11 cellular contexts compared by ENCODE assay signal in genomic region chr4:15182600-15183222, GRCh38.
A peak's percentile ranks its signal among the peaks of the same experiment; 100 is the strongest.
DNase-seq lines count a peak whose midpoint lies in the region; ATAC-seq and TF ChIP-seq lines count a peak whose summit lies in the region.
"Had no signal": no experiment of that assay in that cellular context is flagged by ENCODE, and none has a peak within 500 bp of the region (broad histone marks: within the 10 kb centered on the region; RNA-seq: fewer than 3 reads in every experiment).

No MANE protein-coding gene starts in this region.

- no peak overlapping the region for H3K27ac Mint-ChIP-seq in activated naive CD4-positive, alpha-beta T cell treated with anti-CD3 and anti-CD28 coated beads, Interleukin-2, amount 10 ng/mL, durations not matched to agents 7 days and 5 days
- peak overlapping the region; percentile 21 for H3K27ac Mint-ChIP-seq in stimulated activated memory B cell treated with anti-CD40 and anti-IgM and Interleukin-4, amounts not matched to agents 10 μg/mL and 1 μg/mL and 100 μg/mL, for 72 hours
- H3K27ac Mint-ChIP-seq: natural killer cell had no signal

- no peaks in the 10 kb centered on the region for H3K36me3 ChIP-seq in brain microvascular endothelial cell (replicated peaks)
- H3K36me3 ChIP-seq in lower lobe of right lung: no peaks in the 10 kb centered on the region
- H3K36me3 ChIP-seq: heart right ventricle had no signal

- DNase-seq in activated naive CD4-positive, alpha-beta T cell treated with Interleukin-2 at 50 U/mL for 16 hours: peak; percentile 24
- DNase-seq in activated naive CD4-positive, alpha-beta T cell treated with anti-CD3 and anti-CD28 coated beads, Interleukin-2, amount 10 ng/mL, durations not matched to agents 7 days and 5 days: no peak
- DNase-seq in brain microvascular endothelial cell (peak; percentile 92), HuH-7.5 (ENCODE audit: low spot score) (no peak), lower lobe of right lung (no peak), Kasumi-1 (lab: John Stamatoyannopoulos, UW) (no peak)
- DNase-seq: AML-193, heart right ventricle, natural killer cell had no signal

- in situ Hi-C loops in brain microvascular endothelial cell (cut with HindIII; ENCODE audit: low pct_ligation_motif_present, low sequenced_read_pairs): no loop called here

- H3K9me3 ChIP-seq in lower lobe of right lung: no peaks in the 10 kb centered on the region
- H3K9me3 ChIP-seq: heart right ventricle had no signal

- H3K4me1 ChIP-seq in lower lobe of right lung: no peaks in the 10 kb centered on the region

- H3K27me3 ChIP-seq in brain microvascular endothelial cell (replicated peaks) (no peaks in the 10 kb centered on the region), lower lobe of right lung (ENCODE audit: low read depth) (no peaks in the 10 kb centered on the region)
- H3K27me3 ChIP-seq: heart right ventricle had no signal

- no peaks in the 10 kb centered on the region for H3K9me3 Mint-ChIP-seq in activated naive CD4-positive, alpha-beta T cell treated with anti-CD3 and anti-CD28 coated beads, Interleukin-2, amount 10 ng/mL, durations not matched to agents 7 days and 5 days
- no peaks in the 10 kb centered on the region for H3K9me3 Mint-ChIP-seq in stimulated activated memory B cell treated with anti-CD40 and anti-IgM and Interleukin-4, amounts not matched to agents 10 μg/mL and 1 μg/mL and 100 μg/mL, for 72 hours
- H3K9me3 Mint-ChIP-seq: natural killer cell had no signal

- H3K4me3 ChIP-seq in brain microvascular endothelial cell (ENCODE audit: low read depth, low read length) (no peak overlapping the region), lower lobe of right lung (no peak overlapping the region)
- H3K4me3 ChIP-seq: heart right ventricle had no signal

- intact Hi-C loops in lower lobe of right lung (cut with DNase I): no loop called here

- H3K27me3 Mint-ChIP-seq in activated naive CD4-positive, alpha-beta T cell treated with anti-CD3 and anti-CD28 coated beads, Interleukin-2, amount 10 ng/mL, durations not matched to agents 7 days and 5 days: peaks cover 5% of the 10 kb centered on the region
- H3K27me3 Mint-ChIP-seq in stimulated activated memory B cell treated with anti-CD40 and anti-IgM and Interleukin-4, amounts not matched to agents 10 μg/mL and 1 μg/mL and 100 μg/mL, for 72 hours: peaks cover 10% of the 10 kb centered on the region

- H3K27ac ChIP-seq in brain microvascular endothelial cell: peak overlapping the region; percentile 65
- no peak overlapping the region for H3K27ac ChIP-seq in lower lobe of right lung
- H3K27ac ChIP-seq: heart right ventricle had no signal

- H3K4me1 Mint-ChIP-seq in activated naive CD4-positive, alpha-beta T cell treated with anti-CD3 and anti-CD28 coated beads, Interleukin-2, amount 10 ng/mL, durations not matched to agents 7 days and 5 days: peaks cover 4% of the 10 kb centered on the region
- H3K4me1 Mint-ChIP-seq in stimulated activated memory B cell treated with anti-CD40 and anti-IgM and Interleukin-4, amounts not matched to agents 10 μg/mL and 1 μg/mL and 100 μg/mL, for 72 hours: peaks cover 13% of the 10 kb centered on the region

- H3K36me3 Mint-ChIP-seq in activated naive CD4-positive, alpha-beta T cell treated with anti-CD3 and anti-CD28 coated beads, Interleukin-2, amount 10 ng/mL, durations not matched to agents 7 days and 5 days: no peaks in the 10 kb centered on the region
- no peaks in the 10 kb centered on the region for H3K36me3 Mint-ChIP-seq in stimulated activated memory B cell treated with anti-CD40 and anti-IgM and Interleukin-4, amounts not matched to agents 10 μg/mL and 1 μg/mL and 100 μg/mL, for 72 hours
- H3K36me3 Mint-ChIP-seq: natural killer cell had no signal

- peak; percentile 87 for ATAC-seq in HG03432 (IDR thresholded peaks at IDR 0.05; ENCODE audit: unreplicated experiment)
- ATAC-seq in stimulated activated memory B cell treated with anti-CD40 and anti-IgM and Interleukin-4, amounts not matched to agents 10 μg/mL and 1 μg/mL and 100 μg/mL, for 72 hours: peak; percentile 51
- no peak for ATAC-seq in lower lobe of right lung
- ATAC-seq: heart right ventricle, natural killer cell had no signal

- CTCF ChIA-PET in activated naive CD4-positive, alpha-beta T cell treated with anti-CD3 and anti-CD28 coated beads, Interleukin-2, amount 10 ng/mL, durations not matched to agents 7 days and 5 days (lab: Charles Lee): interaction anchor here (1.4 to 1.5 kb wide), 2 partner anchors 12 to 275 kb away, joined by 3 to 5 read pairs; no protein-coding TSS in a partner anchor

- no peak for TF ChIP-seq CTCF in brain microvascular endothelial cell (IDR thresholded peaks at IDR 0.05; ENCODE audit: low read depth, low read length, missing control alignments)
- TF ChIP-seq CTCF in lower lobe of right lung (IDR thresholded peaks at IDR 0.05): no peak

- H3K4me3 Mint-ChIP-seq in activated naive CD4-positive, alpha-beta T cell treated with anti-CD3 and anti-CD28 coated beads, Interleukin-2, amount 10 ng/mL, durations not matched to agents 7 days and 5 days: no peak overlapping the region
- H3K4me3 Mint-ChIP-seq in stimulated activated memory B cell treated with anti-CD40 and anti-IgM and Interleukin-4, amounts not matched to agents 10 μg/mL and 1 μg/mL and 100 μg/mL, for 72 hours: peak overlapping the region; percentile 30
- H3K4me3 Mint-ChIP-seq: natural killer cell had no signal

Comparison
In these comparisons a context has a peak if more than half of its experiments do, and no peak if none do; other contexts are left out.
1. DNase-seq: peak in activated naive CD4-positive, alpha-beta T cell treated with Interleukin-2 at 50 U/mL for 16 hours (single experiment) and brain microvascular endothelial cell (single experiment); none in activated naive CD4-positive, alpha-beta T cell treated with anti-CD3 and anti-CD28 coated beads, Interleukin-2, amount 10 ng/mL, durations not matched to agents 7 days and 5 days (single experiment), HuH-7.5 (single experiment), lower lobe of right lung (single experiment) and Kasumi-1 (0 of 2).
2. ATAC-seq: peak in HG03432 (single experiment) and stimulated activated memory B cell treated with anti-CD40 and anti-IgM and Interleukin-4, amounts not matched to agents 10 μg/mL and 1 μg/mL and 100 μg/mL, for 72 hours (single experiment); none in lower lobe of right lung (0 of 2).